In genomic region chr15:65089206-65089824, GRCh38 we compare ENCODE assay signal across 18 cellular contexts. TPM values are rescaled to one million over a fixed set of nuclear protein-coding genes. Genes with fewer than 3 reads are reported as not detected.
DNase-seq lines count a peak whose midpoint lies in the region; ATAC-seq, FAIRE-seq and TF ChIP-seq lines count a peak whose summit lies in the region.
"Had no signal": no experiment of that assay in that cellular context is flagged by ENCODE, and none has a peak within 500 bp of the region (broad histone marks: within the 10 kb centered on the region; RNA-seq: fewer than 3 reads in every experiment).

No MANE protein-coding gene starts in this region.

- H3K36me3 ChIP-seq in breast epithelium (no peaks in the 10 kb centered on the region), mammary epithelial cell (ENCODE audit: insufficient read depth, low read length) (no peaks in the 10 kb centered on the region), rectal smooth muscle tissue (ENCODE audit: control insufficient read depth, insufficient read depth, low read length) (no peaks in the 10 kb centered on the region), aorta (ENCODE audit: control insufficient read depth in 1 of 2, insufficient read depth in 2 of 2, low read length in 1 of 2) (no peaks in the 10 kb centered on the region)

- H3K4me3 ChIP-seq in breast epithelium (no peak overlapping the region), mammary epithelial cell (replicated peaks in 1 of 3; ENCODE audit: insufficient read depth in 1 of 3, low read depth in 2 of 3, low read length in 3 of 3) (no peak overlapping the region), rectal smooth muscle tissue (ENCODE audit: low read length) (no peak overlapping the region), aorta (ENCODE audit: low read length in 2 of 2) (no peak overlapping the region)
- H3K4me3 ChIP-seq: A549, MG63 had no signal

- H3K4me1 ChIP-seq in breast epithelium (no peaks in the 10 kb centered on the region), mammary epithelial cell (ENCODE audit: insufficient read depth, low read length) (peaks cover 22% of the 10 kb centered on the region), rectal smooth muscle tissue (ENCODE audit: control insufficient read depth, insufficient read depth, low read length) (peaks cover 41% of the 10 kb centered on the region), aorta (ENCODE audit: control insufficient read depth in 1 of 2, insufficient read depth in 2 of 2, low read length in 2 of 2) (peaks cover 2 to 6% of the 10 kb centered on the region in 2 donors)
- H3K4me1 ChIP-seq: A549 had no signal

- no peaks in the 10 kb centered on the region for H3K79me2 ChIP-seq in mammary epithelial cell (ENCODE audit: insufficient read depth, low read length)

- H3K9me3 ChIP-seq in breast epithelium (no peaks in the 10 kb centered on the region), mammary epithelial cell (replicated peaks; ENCODE audit: insufficient read depth, low read length) (no peaks in the 10 kb centered on the region), aorta (ENCODE audit: control insufficient read depth, low read length) (no peaks in the 10 kb centered on the region)
- H3K9me3 ChIP-seq: A549, MG63 had no signal

- no peak overlapping the region for H3K4me2 ChIP-seq in mammary epithelial cell (ENCODE audit: insufficient read depth, low read depth, low read length)
- H3K4me2 ChIP-seq: A549 had no signal

- H2AFZ ChIP-seq in mammary epithelial cell (ENCODE audit: low read depth, low read length): no peak overlapping the region

- H3K9ac ChIP-seq in mammary epithelial cell (ENCODE audit: insufficient read depth, low read length) (no peak overlapping the region), rectal smooth muscle tissue (ENCODE audit: low read length) (no peak overlapping the region)

- CTCF ChIA-PET in mammary epithelial cell (lab: Charles Lee; ENCODE audit: low non-redundant PET): no interaction called here

- in situ Hi-C loops in mammary epithelial cell (cut with MboI; ENCODE audit: low sequenced_read_pairs in 2 of 2): no loop called here

- no peaks in the 10 kb centered on the region for H4K20me1 ChIP-seq in mammary epithelial cell (ENCODE audit: insufficient read depth, low read length)

- intact Hi-C loops in breast epithelium (cut with DNase I; ENCODE audit: low total_unique reads): no loop called here
- intact Hi-C loops in mammary epithelial cell (cut with micrococcal nuclease): loop anchor here (5.0 kb wide), 1 partner anchor 357 kb away; no protein-coding TSS in a partner anchor
- intact Hi-C loops in aorta (cut with DNase I): loop anchor here in 1 of 2 donors (2.0 kb wide), 1 partner anchor 23 kb away; the partner anchor contains the start of gene RASL12

- TF ChIP-seq POLR2A in breast epithelium (IDR thresholded peaks at IDR 0.05): no peak
- no peak for TF ChIP-seq POLR2A in GM12891 (IDR thresholded peaks at IDR 0.05; ENCODE audit: low read depth, low read length)

- peak overlapping the region; percentile 92 to 98 for H3K27ac ChIP-seq in breast epithelium
- H3K27ac ChIP-seq in mammary epithelial cell (ENCODE audit: insufficient read depth, low read depth, low read length): no peak overlapping the region
- peak overlapping the region; percentile 68 for H3K27ac ChIP-seq in layer of hippocampus (ENCODE audit: low read depth, low read length)
- H3K27ac ChIP-seq in rectal smooth muscle tissue (ENCODE audit: low read depth, low read length): peak overlapping the region; percentile 95
- H3K27ac ChIP-seq in aorta (ENCODE audit: low read depth in 1 of 2, low read length in 2 of 2): peak overlapping the region; percentile 63 to 87
- H3K27ac ChIP-seq: A549, VCaP had no signal

- no peak for FAIRE-seq in GM12891 (lab: Jason Lieb, UNC)
- FAIRE-seq: A549 had no signal

- H3K27me3 ChIP-seq in breast epithelium: no peaks in the 10 kb centered on the region
- H3K27me3 ChIP-seq in mammary epithelial cell (ENCODE audit: insufficient read depth, low read length): no peaks in the 10 kb centered on the region
- no peaks in the 10 kb centered on the region for H3K27me3 ChIP-seq in layer of hippocampus (ENCODE audit: control insufficient read depth, insufficient read depth, low read length)
- H3K27me3 ChIP-seq in rectal smooth muscle tissue (ENCODE audit: control insufficient read depth, insufficient read depth, low read length): no peaks in the 10 kb centered on the region
- no peaks in the 10 kb centered on the region for H3K27me3 ChIP-seq in aorta (ENCODE audit: control insufficient read depth in 1 of 2, insufficient read depth in 2 of 2, low read length in 1 of 2)
- H3K27me3 ChIP-seq: MG63 had no signal

- dilution Hi-C loops in mammary epithelial cell (cut with HindIII; ENCODE audit: low sequenced_read_pairs): no loop called here

- DNase-seq in breast epithelium (ENCODE audit: low spot score in 2 of 2): no peak
- no peak for DNase-seq in mammary epithelial cell
- peak in 1 of 2 donors; percentile 75 for DNase-seq in aorta
- DNase-seq in Ammon's horn (ENCODE audit: low spot score): no peak
- DNase-seq in stimulated activated CD8-positive, alpha-beta memory T cell treated with anti-CD3 and anti-CD28 coated beads, Interleukin-4, amount 100 ng/mL, for 48 hours: no peak
- no peak for DNase-seq in GM12891 (ENCODE audit: insufficient read length, low spot score)
- DNase-seq: COR-L47, HFFc6, MG63, NCI-H2171 treated with DMSO at 0.1 percent for 48 hours had no signal

- WGBS in mammary epithelial cell (ENCODE audit: low coverage, missing lambda C conversion rate): 76% methylated on average over 5 of the region's 5 CpGs
- 37 to 44% methylated on average over 5 of the region's 5 CpGs for WGBS in aorta, 2 donors

- ATAC-seq in aorta (ENCODE audit: low FRiP score): no peak
- ATAC-seq: A549, SK-N-SH treated with all-trans-retinoic acid at 6 μM for 48 hours had no signal

- no TSS peak for BruUV-seq in mammary epithelial cell (replicated peaks; lab: Mats Ljungman, UMichigan)

- no peak for TF ChIP-seq CTCF in breast epithelium (IDR thresholded peaks at IDR 0.05)
- no peak for TF ChIP-seq CTCF in mammary epithelial cell (conservative IDR thresholded peaks at IDR 0.05 in 1 of 2, IDR thresholded peaks at IDR 0.05 in 1 of 2; ENCODE audit: extremely low read depth in 1 of 2, insufficient read depth in 1 of 2, low read depth in 1 of 2, low read length in 2 of 2)

TF ChIP-seq in GM12891, 5 proteins besides CTCF, POLR2A, EP300 and RAD21:
- no peak for TF ChIP-seq POU2F2 (IDR thresholded peaks at IDR 0.05; ENCODE audit: low read depth, low read length)
- no peak for TF ChIP-seq TAF1 (IDR thresholded peaks at IDR 0.05; ENCODE audit: low read depth, low read length)
- no peak for TF ChIP-seq POLR2AphosphoS5 (IDR thresholded peaks at IDR 0.05; ENCODE audit: low read depth, low read length)
- no peak for TF ChIP-seq PAX5 (IDR thresholded peaks at IDR 0.05; ENCODE audit: insufficient read depth, low read length, severe bottlenecking)
- TF ChIP-seq SPI1 (IDR thresholded peaks at IDR 0.05; ENCODE audit: low read depth, low read length): no peak

RNA-seq across cellular contexts. Expression of gene KBTBD13, which starts 12.8 kb away (rescaled TPM):
- total RNA-seq in breast epithelium (under 1 TPM in 2 of 3 donors, not detected in 1; 0.15 to 0.33 TPM), mammary epithelial cell (not detected), aorta (1 to 10 TPM; 1.5 TPM)
- polyA plus RNA-seq in mammary epithelial cell (not detected), aorta (under 1 TPM; 0.05 to 0.25 TPM)
- not detected for polyA minus RNA-seq in mammary epithelial cell
- 0.22 TPM for polyA plus RNA-seq in GM12891 (2012; ENCODE audit: low read depth, missing spikeins)
- total RNA-seq: activated CD8-positive, alpha-beta memory T cell treated with anti-CD3 and anti-CD28 coated beads for 36 hours; esophagus mucosa; HFFc6; HT-29 had no signal
- polyA plus RNA-seq: A549 had no signal

RNA-seq across cellular contexts. Expression of gene RASL12, which starts 21.5 kb away (rescaled TPM):
- total RNA-seq in breast epithelium: 10 to 100 TPM; 12.6 to 20.6 (median 20.3) TPM
- total RNA-seq in mammary epithelial cell: not detected
- polyA plus RNA-seq in mammary epithelial cell: 0.09 TPM
- not detected for polyA minus RNA-seq in mammary epithelial cell
- total RNA-seq in aorta: 100 to 1,000 TPM in 1 of 2 donors, 10 to 100 TPM in 1; 86.9 to 171 TPM
- 10 to 100 TPM; 51.3 to 82.1 TPM for polyA plus RNA-seq in aorta
- 0.18 TPM for polyA plus RNA-seq in GM12891 (2012; ENCODE audit: low read depth, missing spikeins)
- total RNA-seq: activated CD8-positive, alpha-beta memory T cell treated with anti-CD3 and anti-CD28 coated beads for 36 hours; HFFc6; HT-29 had no signal

RNA-seq across cellular contexts. Expression of gene UBAP1L, which starts 25.7 kb away (rescaled TPM):
- 1 to 10 TPM; 3.7 to 10.0 (median 7.2) TPM for total RNA-seq in breast epithelium
- 1 to 10 TPM; 2.3 TPM for total RNA-seq in mammary epithelial cell
- 0.31 TPM for polyA plus RNA-seq in mammary epithelial cell
- 0.83 TPM for polyA minus RNA-seq in mammary epithelial cell
- total RNA-seq in aorta: 10 to 100 TPM in 1 of 2 donors, 1 to 10 TPM in 1; 5.4 to 10.3 TPM
- polyA plus RNA-seq in aorta: 1 to 10 TPM in 1 of 2 donors, under 1 TPM in 1; 0.88 to 8.6 TPM
- 1.2 TPM for polyA plus RNA-seq in GM12891 (2012; ENCODE audit: low read depth, missing spikeins)

RNA-seq across cellular contexts. Expression of gene SLC51B, which starts 44.1 kb away (rescaled TPM):
- total RNA-seq in breast epithelium (not detected), mammary epithelial cell (not detected), aorta (not detected)
- polyA plus RNA-seq in mammary epithelial cell (not detected), aorta (10 to 100 TPM in 1 of 2 donors, not detected in 1; 31.4 TPM)
- not detected for polyA minus RNA-seq in mammary epithelial cell
- polyA plus RNA-seq in GM12891 (2012; ENCODE audit: low read depth, missing spikeins): not detected
- total RNA-seq: activated CD8-positive, alpha-beta memory T cell treated with anti-CD3 and anti-CD28 coated beads for 36 hours; esophagus mucosa; HFFc6 had no signal

RNA-seq across cellular contexts. Expression of gene PDCD7, which starts 44.3 kb away (rescaled TPM):
- total RNA-seq in breast epithelium (10 to 100 TPM; 21.6 to 26.7 (median 24.4) TPM), mammary epithelial cell (10 to 100 TPM; 16.7 to 22.5 TPM), aorta (10 to 100 TPM; 18.3 to 34.0 TPM)
- polyA plus RNA-seq in mammary epithelial cell (13.8 TPM), aorta (10 to 100 TPM; 11.1 to 13.8 TPM)
- polyA minus RNA-seq in mammary epithelial cell: 11.4 TPM
- polyA plus RNA-seq in GM12891 (2012; ENCODE audit: low read depth, missing spikeins): 9.1 TPM

Comparison
In these comparisons a context has a peak if more than half of its experiments do, and no peak if none do; other contexts are left out.
1. RNA of gene RASL12, which starts 21.5 kb away (total RNA-seq): 86.9 to 171 TPM in aorta and 12.6 to 20.6 TPM in breast epithelium; not detected in mammary epithelial cell; every median in the first group is over 10 times any median in the second.